In the genomic region with DNA sequence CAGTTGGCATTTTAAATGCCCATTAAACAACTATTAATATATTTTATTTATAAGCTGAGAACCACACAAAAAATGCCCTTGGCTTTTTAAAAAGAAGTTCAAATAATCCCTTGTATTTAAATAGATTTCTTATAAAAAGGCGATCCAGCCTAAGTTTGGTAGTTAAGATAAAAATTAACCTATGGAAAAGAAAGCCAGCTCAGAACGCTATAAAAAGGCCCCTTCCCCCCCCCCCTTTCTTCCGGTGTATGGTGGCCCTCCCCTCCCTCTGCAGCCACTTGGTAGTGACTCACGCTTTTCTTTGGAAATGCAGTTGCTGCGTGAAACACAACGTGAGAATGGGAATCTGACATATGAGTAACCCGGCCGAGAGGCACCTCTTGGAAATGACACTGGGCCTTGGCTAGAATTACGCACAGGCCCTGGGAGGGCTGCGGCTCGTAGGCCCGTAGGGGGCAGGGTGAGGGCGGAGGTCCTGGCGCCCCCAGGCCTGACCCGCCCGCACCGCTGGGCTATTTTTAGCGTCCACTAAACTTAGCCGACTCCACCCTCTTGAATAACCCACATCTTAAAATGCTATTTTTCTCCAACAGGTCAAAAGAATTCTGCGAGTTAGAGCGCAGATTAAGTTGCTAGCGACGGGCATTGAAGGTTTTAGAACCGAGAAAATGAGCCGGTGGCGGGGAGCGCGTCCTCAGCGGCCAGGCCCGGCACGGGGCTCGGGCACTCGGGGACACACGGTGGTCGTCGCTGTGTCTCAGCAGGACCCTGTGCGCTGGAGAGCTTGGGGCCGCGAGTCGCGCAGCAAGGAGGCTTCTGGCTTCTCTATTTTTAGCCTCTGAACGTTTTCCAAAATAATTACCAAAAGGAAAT, we compare ENCODE assay signal across 1 cellular context.
TF ChIP-seq lines count a peak whose summit lies in the region.

No MANE protein-coding gene starts in this region.

TF ChIP-seq in HepG2, 621 proteins besides CTCF, POLR2A, EP300 and RAD21 (continued from another document and continues in another):
- TF ChIP-seq, protein P1, sequence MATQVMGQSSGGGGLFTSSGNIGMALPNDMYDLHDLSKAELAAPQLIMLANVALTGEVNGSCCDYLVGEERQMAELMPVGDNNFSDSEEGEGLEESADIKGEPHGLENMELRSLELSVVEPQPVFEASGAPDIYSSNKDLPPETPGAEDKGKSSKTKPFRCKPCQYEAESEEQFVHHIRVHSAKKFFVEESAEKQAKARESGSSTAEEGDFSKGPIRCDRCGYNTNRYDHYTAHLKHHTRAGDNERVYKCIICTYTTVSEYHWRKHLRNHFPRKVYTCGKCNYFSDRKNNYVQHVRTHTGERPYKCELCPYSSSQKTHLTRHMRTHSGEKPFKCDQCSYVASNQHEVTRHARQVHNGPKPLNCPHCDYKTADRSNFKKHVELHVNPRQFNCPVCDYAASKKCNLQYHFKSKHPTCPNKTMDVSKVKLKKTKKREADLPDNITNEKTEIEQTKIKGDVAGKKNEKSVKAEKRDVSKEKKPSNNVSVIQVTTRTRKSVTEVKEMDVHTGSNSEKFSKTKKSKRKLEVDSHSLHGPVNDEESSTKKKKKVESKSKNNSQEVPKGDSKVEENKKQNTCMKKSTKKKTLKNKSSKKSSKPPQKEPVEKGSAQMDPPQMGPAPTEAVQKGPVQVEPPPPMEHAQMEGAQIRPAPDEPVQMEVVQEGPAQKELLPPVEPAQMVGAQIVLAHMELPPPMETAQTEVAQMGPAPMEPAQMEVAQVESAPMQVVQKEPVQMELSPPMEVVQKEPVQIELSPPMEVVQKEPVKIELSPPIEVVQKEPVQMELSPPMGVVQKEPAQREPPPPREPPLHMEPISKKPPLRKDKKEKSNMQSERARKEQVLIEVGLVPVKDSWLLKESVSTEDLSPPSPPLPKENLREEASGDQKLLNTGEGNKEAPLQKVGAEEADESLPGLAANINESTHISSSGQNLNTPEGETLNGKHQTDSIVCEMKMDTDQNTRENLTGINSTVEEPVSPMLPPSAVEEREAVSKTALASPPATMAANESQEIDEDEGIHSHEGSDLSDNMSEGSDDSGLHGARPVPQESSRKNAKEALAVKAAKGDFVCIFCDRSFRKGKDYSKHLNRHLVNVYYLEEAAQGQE (IDR thresholded peaks at IDR 0.05; ENCODE audit: borderline replicate concordance in 1 of 2, low read depth in 1 of 2, low read length in 2 of 2) = peak in 1 of 2 experiments; percentile 47; a peak in 1 of 4 replicates
- TF ChIP-seq ZNF770 (CRISPR knock-in tag; IDR thresholded peaks at IDR 0.05) (no peak), STAT6 (CRISPR knock-in tag; IDR thresholded peaks at IDR 0.05; ENCODE audit: borderline replicate concordance) (no peak), ZNF816 (CRISPR knock-in tag; IDR thresholded peaks at IDR 0.05; ENCODE audit: borderline replicate concordance) (peak; percentile 20; the same call in 1 of the 2 replicates), ZNF749 (CRISPR knock-in tag; IDR thresholded peaks at IDR 0.05; ENCODE audit: borderline replicate concordance) (no peak), JDP2 (CRISPR knock-in tag; IDR thresholded peaks at IDR 0.05; ENCODE audit: borderline replicate concordance) (no peak), CAMTA2 (CRISPR knock-in tag; IDR thresholded peaks at IDR 0.05; ENCODE audit: borderline replicate concordance) (no peak), CHD4 (IDR thresholded peaks at IDR 0.05; ENCODE audit: borderline replicate concordance, low read length) (0 out of 2 replicates have a peak, but pooled peaks have one; percentile 61), MBD4 (IDR thresholded peaks at IDR 0.05; ENCODE audit: borderline replicate concordance, low read length) (no peak), SOX13 (IDR thresholded peaks at IDR 0.05) (no peak; the same call in 1 of the 2 replicates), SOX13 (CRISPR knock-in tag; conservative IDR thresholded peaks at IDR 0.05 in 1 of 2, IDR thresholded peaks at IDR 0.05 in 1 of 2) (peak in 1 of 2 experiments; percentile 73; a peak in 2 of 4 replicates), ZNF3 (CRISPR knock-in tag; IDR thresholded peaks at IDR 0.05) (no peak), NFE2L1 (CRISPR knock-in tag; IDR thresholded peaks at IDR 0.05; ENCODE audit: borderline replicate concordance) (no peak), ZMYM4 (CRISPR knock-in tag; IDR thresholded peaks at IDR 0.05) (peak; percentile 38; the same call in 1 of the 2 replicates), ZNF792 (CRISPR knock-in tag; IDR thresholded peaks at IDR 0.05) (no peak), ZNF605 (CRISPR knock-in tag; IDR thresholded peaks at IDR 0.05) (no peak), SIX4 (CRISPR knock-in tag; IDR thresholded peaks at IDR 0.05) (peak; percentile 86), ZFY (CRISPR knock-in tag; IDR thresholded peaks at IDR 0.05) (peak; percentile 90), SAP130 (CRISPR knock-in tag; IDR thresholded peaks at IDR 0.05; ENCODE audit: low read depth) (peak; percentile 55), AKAP8 (CRISPR knock-in tag; IDR thresholded peaks at IDR 0.05) (no peak), ZBTB38 (CRISPR knock-in tag; IDR thresholded peaks at IDR 0.05) (peak; percentile 47; the same call in 1 of the 2 replicates), FOXM1 (CRISPR knock-in tag; IDR thresholded peaks at IDR 0.05) (no peak), ZNF891 (CRISPR knock-in tag; IDR thresholded peaks at IDR 0.05) (no peak), TAF15 (IDR thresholded peaks at IDR 0.05; ENCODE audit: low read depth, low read length, poor library complexity, severe bottlenecking) (peak; percentile 62)
- TF ChIP-seq, protein P2, sequence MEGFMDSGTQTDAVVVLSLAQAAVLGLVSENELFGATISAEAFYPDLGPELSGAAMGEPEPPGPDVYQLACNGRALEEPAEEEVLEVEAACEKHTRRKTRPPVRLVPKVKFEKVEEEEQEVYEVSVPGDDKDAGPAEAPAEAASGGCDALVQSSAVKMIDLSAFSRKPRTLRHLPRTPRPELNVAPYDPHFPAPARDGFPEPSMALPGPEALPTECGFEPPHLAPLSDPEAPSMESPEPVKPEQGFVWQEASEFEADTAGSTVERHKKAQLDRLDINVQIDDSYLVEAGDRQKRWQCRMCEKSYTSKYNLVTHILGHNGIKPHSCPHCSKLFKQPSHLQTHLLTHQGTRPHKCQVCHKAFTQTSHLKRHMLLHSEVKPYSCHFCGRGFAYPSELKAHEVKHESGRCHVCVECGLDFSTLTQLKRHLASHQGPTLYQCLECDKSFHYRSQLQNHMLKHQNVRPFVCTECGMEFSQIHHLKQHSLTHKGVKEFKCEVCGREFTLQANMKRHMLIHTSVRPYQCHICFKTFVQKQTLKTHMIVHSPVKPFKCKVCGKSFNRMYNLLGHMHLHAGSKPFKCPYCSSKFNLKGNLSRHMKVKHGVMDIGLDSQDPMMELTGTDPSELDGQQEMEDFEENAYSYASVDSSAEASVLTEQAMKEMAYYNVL (CRISPR knock-in tag; IDR thresholded peaks at IDR 0.05; ENCODE audit: borderline replicate concordance) = no peak
- TF ChIP-seq, protein P3, sequence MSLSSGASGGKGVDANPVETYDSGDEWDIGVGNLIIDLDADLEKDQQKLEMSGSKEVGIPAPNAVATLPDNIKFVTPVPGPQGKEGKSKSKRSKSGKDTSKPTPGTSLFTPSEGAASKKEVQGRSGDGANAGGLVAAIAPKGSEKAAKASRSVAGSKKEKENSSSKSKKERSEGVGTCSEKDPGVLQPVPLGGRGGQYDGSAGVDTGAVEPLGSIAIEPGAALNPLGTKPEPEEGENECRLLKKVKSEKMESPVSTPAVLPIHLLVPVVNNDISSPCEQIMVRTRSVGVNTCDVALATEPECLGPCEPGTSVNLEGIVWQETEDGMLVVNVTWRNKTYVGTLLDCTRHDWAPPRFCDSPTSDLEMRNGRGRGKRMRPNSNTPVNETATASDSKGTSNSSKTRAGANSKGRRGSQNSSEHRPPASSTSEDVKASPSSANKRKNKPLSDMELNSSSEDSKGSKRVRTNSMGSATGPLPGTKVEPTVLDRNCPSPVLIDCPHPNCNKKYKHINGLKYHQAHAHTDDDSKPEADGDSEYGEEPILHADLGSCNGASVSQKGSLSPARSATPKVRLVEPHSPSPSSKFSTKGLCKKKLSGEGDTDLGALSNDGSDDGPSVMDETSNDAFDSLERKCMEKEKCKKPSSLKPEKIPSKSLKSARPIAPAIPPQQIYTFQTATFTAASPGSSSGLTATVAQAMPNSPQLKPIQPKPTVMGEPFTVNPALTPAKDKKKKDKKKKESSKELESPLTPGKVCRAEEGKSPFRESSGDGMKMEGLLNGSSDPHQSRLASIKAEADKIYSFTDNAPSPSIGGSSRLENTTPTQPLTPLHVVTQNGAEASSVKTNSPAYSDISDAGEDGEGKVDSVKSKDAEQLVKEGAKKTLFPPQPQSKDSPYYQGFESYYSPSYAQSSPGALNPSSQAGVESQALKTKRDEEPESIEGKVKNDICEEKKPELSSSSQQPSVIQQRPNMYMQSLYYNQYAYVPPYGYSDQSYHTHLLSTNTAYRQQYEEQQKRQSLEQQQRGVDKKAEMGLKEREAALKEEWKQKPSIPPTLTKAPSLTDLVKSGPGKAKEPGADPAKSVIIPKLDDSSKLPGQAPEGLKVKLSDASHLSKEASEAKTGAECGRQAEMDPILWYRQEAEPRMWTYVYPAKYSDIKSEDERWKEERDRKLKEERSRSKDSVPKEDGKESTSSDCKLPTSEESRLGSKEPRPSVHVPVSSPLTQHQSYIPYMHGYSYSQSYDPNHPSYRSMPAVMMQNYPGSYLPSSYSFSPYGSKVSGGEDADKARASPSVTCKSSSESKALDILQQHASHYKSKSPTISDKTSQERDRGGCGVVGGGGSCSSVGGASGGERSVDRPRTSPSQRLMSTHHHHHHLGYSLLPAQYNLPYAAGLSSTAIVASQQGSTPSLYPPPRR (CRISPR knock-in tag; IDR thresholded peaks at IDR 0.05; ENCODE audit: borderline replicate concordance) = peak; percentile 23; the same call in 1 of the 2 replicates
- TF ChIP-seq, protein P4, sequence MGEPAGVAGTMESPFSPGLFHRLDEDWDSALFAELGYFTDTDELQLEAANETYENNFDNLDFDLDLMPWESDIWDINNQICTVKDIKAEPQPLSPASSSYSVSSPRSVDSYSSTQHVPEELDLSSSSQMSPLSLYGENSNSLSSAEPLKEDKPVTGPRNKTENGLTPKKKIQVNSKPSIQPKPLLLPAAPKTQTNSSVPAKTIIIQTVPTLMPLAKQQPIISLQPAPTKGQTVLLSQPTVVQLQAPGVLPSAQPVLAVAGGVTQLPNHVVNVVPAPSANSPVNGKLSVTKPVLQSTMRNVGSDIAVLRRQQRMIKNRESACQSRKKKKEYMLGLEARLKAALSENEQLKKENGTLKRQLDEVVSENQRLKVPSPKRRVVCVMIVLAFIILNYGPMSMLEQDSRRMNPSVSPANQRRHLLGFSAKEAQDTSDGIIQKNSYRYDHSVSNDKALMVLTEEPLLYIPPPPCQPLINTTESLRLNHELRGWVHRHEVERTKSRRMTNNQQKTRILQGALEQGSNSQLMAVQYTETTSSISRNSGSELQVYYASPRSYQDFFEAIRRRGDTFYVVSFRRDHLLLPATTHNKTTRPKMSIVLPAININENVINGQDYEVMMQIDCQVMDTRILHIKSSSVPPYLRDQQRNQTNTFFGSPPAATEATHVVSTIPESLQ (CRISPR knock-in tag; conservative IDR thresholded peaks at IDR 0.05) = no peak
- TF ChIP-seq, protein P5, sequence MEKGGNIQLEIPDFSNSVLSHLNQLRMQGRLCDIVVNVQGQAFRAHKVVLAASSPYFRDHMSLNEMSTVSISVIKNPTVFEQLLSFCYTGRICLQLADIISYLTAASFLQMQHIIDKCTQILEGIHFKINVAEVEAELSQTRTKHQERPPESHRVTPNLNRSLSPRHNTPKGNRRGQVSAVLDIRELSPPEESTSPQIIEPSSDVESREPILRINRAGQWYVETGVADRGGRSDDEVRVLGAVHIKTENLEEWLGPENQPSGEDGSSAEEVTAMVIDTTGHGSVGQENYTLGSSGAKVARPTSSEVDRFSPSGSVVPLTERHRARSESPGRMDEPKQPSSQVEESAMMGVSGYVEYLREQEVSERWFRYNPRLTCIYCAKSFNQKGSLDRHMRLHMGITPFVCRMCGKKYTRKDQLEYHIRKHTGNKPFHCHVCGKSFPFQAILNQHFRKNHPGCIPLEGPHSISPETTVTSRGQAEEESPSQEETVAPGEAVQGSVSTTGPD (CRISPR knock-in tag; IDR thresholded peaks at IDR 0.05) = no peak
- TF ChIP-seq, protein P6, sequence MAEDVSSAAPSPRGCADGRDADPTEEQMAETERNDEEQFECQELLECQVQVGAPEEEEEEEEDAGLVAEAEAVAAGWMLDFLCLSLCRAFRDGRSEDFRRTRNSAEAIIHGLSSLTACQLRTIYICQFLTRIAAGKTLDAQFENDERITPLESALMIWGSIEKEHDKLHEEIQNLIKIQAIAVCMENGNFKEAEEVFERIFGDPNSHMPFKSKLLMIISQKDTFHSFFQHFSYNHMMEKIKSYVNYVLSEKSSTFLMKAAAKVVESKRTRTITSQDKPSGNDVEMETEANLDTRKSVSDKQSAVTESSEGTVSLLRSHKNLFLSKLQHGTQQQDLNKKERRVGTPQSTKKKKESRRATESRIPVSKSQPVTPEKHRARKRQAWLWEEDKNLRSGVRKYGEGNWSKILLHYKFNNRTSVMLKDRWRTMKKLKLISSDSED (CRISPR knock-in tag; IDR thresholded peaks at IDR 0.05) = no peak
